ENCODE assay signal across 11 cellular contexts in genomic region chr1:55279627-55280026, GRCh38.
"Had no signal": no experiment of that assay in that cellular context is flagged by ENCODE, and none has a peak within 500 bp of the region (broad histone marks: within the 10 kb centered on the region; RNA-seq: fewer than 3 reads in every experiment).

No MANE protein-coding gene starts in this region.

- H3K36me3 ChIP-seq: HAP-1 had no signal

- H3K9ac ChIP-seq: GM23248 had no signal

- H3K4me2 ChIP-seq: GM23338 had no signal

- FAIRE-seq: H1, H54 had no signal

- H3K4me3 ChIP-seq: GM23248, GM23338, HAP-1 had no signal

- H2AFZ ChIP-seq: GM23248, GM23338 had no signal

- H3K27ac ChIP-seq: GM23248 had no signal

- ATAC-seq: GM23338, HCT116 had no signal

- H3K9me3 ChIP-seq: HAP-1 had no signal

- DNase-seq: GM23248, GOT3, H7, H9, HCEC 1CT, HFFc6 had no signal
